ENCODE assay signal across 1 cellular context in the genomic region with DNA sequence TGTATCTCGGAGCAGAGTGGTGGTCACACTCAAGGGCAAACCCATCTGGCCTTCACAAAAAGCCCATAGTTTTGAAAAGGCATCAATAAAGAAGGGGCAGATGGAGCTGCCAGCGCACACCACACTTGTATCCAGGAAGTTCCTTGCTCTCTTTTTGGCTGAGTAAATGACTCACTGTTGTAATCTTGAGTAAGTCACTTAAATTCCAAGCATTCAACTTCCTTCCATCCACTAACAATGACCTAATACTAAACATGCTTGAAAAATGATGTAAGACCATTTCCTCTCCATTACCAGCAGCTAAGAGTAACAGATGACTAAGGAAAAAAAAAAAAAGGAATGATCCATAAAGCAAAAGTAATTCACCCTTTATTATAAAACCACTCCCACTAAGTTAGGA.
A peak's percentile ranks its signal among the peaks of the same experiment; 100 is the strongest.
TF ChIP-seq lines count a peak whose summit lies in the region.

No MANE protein-coding gene starts in this region.

TF ChIP-seq in SK-N-SH, 30 proteins besides CTCF, POLR2A, EP300 and RAD21 (continued from another document):
- TF ChIP-seq TAF1 (IDR thresholded peaks at IDR 0.05; ENCODE audit: borderline replicate concordance, low read depth, low read length) (peak; percentile 28; the same call in 1 of the 2 replicates), MEF2A (IDR thresholded peaks at IDR 0.05; ENCODE audit: borderline replicate concordance, low read depth) (peak; percentile 85), EZH2phosphoT487 (IDR thresholded peaks at IDR 0.05; ENCODE audit: borderline replicate concordance, low read depth) (no peak), RFX5 (IDR thresholded peaks at IDR 0.05; ENCODE audit: low read length) (0 out of 2 replicates have a peak, but pooled peaks have one; percentile 18), MXI1 (IDR thresholded peaks at IDR 0.05; ENCODE audit: low read depth, low read length) (no peak), FOXM1 (IDR thresholded peaks at IDR 0.05; ENCODE audit: low read depth) (peak; percentile 82; the same call in 1 of the 2 replicates), SIN3A (IDR thresholded peaks at IDR 0.05; ENCODE audit: borderline replicate concordance, low read depth, low read length) (peak; percentile 36; the same call in 1 of the 2 replicates), JUND (IDR thresholded peaks at IDR 0.05) (peak; percentile 97)
